ENCODE assay signal across 22 cellular contexts in genomic region chr9:87063246-87063645, GRCh38.
A peak's percentile ranks its signal among the peaks of the same experiment; 100 is the strongest.
DNase-seq lines count a peak whose midpoint lies in the region; ATAC-seq and TF ChIP-seq lines count a peak whose summit lies in the region.
"Had no signal": no experiment of that assay in that cellular context is flagged by ENCODE, and none has a peak within 500 bp of the region (broad histone marks: within the 10 kb centered on the region; RNA-seq: fewer than 3 reads in every experiment).

No MANE protein-coding gene starts in this region.

- H2AFZ ChIP-seq in osteoblast (ENCODE audit: low read length) = no peak overlapping the region

- H3K79me2 ChIP-seq in osteoblast (ENCODE audit: insufficient read depth, low read length) = no peaks in the 10 kb centered on the region

- H3K27ac ChIP-seq in osteoblast (ENCODE audit: low read depth, low read length) (peak overlapping the region; percentile 82), aorta (ENCODE audit: low read depth in 1 of 2, low read length in 2 of 2) (peak overlapping the region; percentile 47 to 51)
- H3K27ac ChIP-seq: A549, lower lobe of right lung, RWPE1, testis had no signal

- DNase-seq in left cardiac atrium (no peak), Right ventricle myocardium inferior (ENCODE audit: missing footprints) (no peak), choroid plexus epithelial cell (ENCODE audit: low read depth) (peak; percentile 32), osteoblast (ENCODE audit: insufficient read length, low spot score, missing footprints) (peak; percentile 73), aorta (peak in 1 of 2 donors; percentile 71), AML-193 (lab: John Stamatoyannopoulos, UW) (no peak), NCI-H2227 treated with DMSO at 0.1 percent for 48 hours (lab: John Stamatoyannopoulos, UW) (no peak)
- DNase-seq: activated CD4-positive, alpha-beta T cell treated with anti-CD3 and anti-CD28 coated beads for 4 hours; activated CD8-positive, alpha-beta memory T cell treated with anti-CD3 and anti-CD28 coated beads, Interleukin-2, amount 50 U/mL, for 4 hours; activated gamma-delta T cell treated with Interleukin-2 at 50 U/mL for 16 hours; CD8-positive, alpha-beta T cell; lower lobe of right lung; naive thymus-derived CD8-positive, alpha-beta T cell; NCI-H1930; NCI-H510A treated with DMSO at 0.1 percent for 48 hours; SW 1271; testis had no signal

- H3K27me3 ChIP-seq in osteoblast (ENCODE audit: insufficient read depth, low read length) (no peaks in the 10 kb centered on the region), aorta (ENCODE audit: control insufficient read depth in 1 of 2, insufficient read depth in 2 of 2, low read length in 1 of 2) (no peaks in the 10 kb centered on the region)
- H3K27me3 ChIP-seq: testis had no signal

- WGBS in aorta, 2 donors = 6 to 9% methylated on average over 3 of the region's 3 CpGs

- H3K9me3 ChIP-seq in osteoblast (ENCODE audit: low read depth, low read length) = no peaks in the 10 kb centered on the region
- no peaks in the 10 kb centered on the region for H3K9me3 ChIP-seq in aorta (ENCODE audit: control insufficient read depth, low read length)
- H3K9me3 ChIP-seq: A549, HAP-1, lower lobe of right lung, testis had no signal

- ATAC-seq in left cardiac atrium (peak; percentile 81 to 92), Right ventricle myocardium inferior (no peak), aorta (ENCODE audit: low FRiP score) (peak; percentile 78), HG02981 (IDR thresholded peaks at IDR 0.05; ENCODE audit: unreplicated experiment) (no peak)
- ATAC-seq: A549; CD8-positive, alpha-beta T cell; naive thymus-derived CD8-positive, alpha-beta T cell had no signal

- H3K36me3 ChIP-seq in osteoblast (ENCODE audit: insufficient read depth, low read length) = no peaks in the 10 kb centered on the region
- H3K36me3 ChIP-seq in aorta (ENCODE audit: control insufficient read depth in 1 of 2, insufficient read depth in 2 of 2, low read length in 1 of 2) = no peaks in the 10 kb centered on the region
- H3K36me3 ChIP-seq: HAP-1, lower lobe of right lung had no signal

- no peaks in the 10 kb centered on the region for H4K20me1 ChIP-seq in osteoblast (ENCODE audit: insufficient read depth, low read length)

- peak overlapping the region; percentile 64 for H3K4me2 ChIP-seq in osteoblast (ENCODE audit: insufficient read depth, low read length)
- H3K4me2 ChIP-seq: A549 had no signal

- H3K4me1 ChIP-seq in osteoblast (ENCODE audit: insufficient read depth, low read length) = peaks cover 23% of the 10 kb centered on the region
- H3K4me1 ChIP-seq in aorta (ENCODE audit: control insufficient read depth in 1 of 2, insufficient read depth in 2 of 2, low read length in 2 of 2) = peaks cover 0 to 3% of the 10 kb centered on the region in 2 donors
- H3K4me1 ChIP-seq: A549, HAP-1, lower lobe of right lung had no signal

- no peak for TF ChIP-seq CTCF in choroid plexus epithelial cell (conservative IDR thresholded peaks at IDR 0.05; ENCODE audit: low read depth, low read length)
- no peak for TF ChIP-seq CTCF in osteoblast (IDR thresholded peaks at IDR 0.05; ENCODE audit: extremely low read depth, low read depth, low read length)

- intact Hi-C loops in left cardiac atrium (cut with DNase I) (no loop called here), Right ventricle myocardium inferior (cut with DNase I) (no loop called here), aorta (cut with DNase I) (loop anchor here in 1 of 2 donors (5.0 to 10.0 kb wide), 2 partner anchors 116 to 232 kb away; partner anchors contain the start of gene GAS1)

- no peak overlapping the region for H3K4me3 ChIP-seq in choroid plexus epithelial cell (ENCODE audit: low read depth, low read length)
- peak overlapping the region; percentile 37 for H3K4me3 ChIP-seq in osteoblast (ENCODE audit: insufficient read depth, low read length)
- H3K4me3 ChIP-seq in aorta (ENCODE audit: low read length in 2 of 2) = no peak overlapping the region
- H3K4me3 ChIP-seq: A549, coronary artery, HAP-1, lower lobe of right lung, testis had no signal

Comparison
In these comparisons a context has a peak if more than half of its experiments do, and no peak if none do; other contexts are left out.
1. ATAC-seq: peak in left cardiac atrium (2 of 2) and aorta (single experiment); none in Right ventricle myocardium inferior (single experiment) and HG02981 (single experiment).
2. DNase-seq: peak in choroid plexus epithelial cell (single experiment) and osteoblast (single experiment); none in left cardiac atrium (single experiment), Right ventricle myocardium inferior (single experiment), AML-193 (0 of 2) and NCI-H2227 treated with DMSO at 0.1 percent for 48 hours (single experiment).